Comparison of ENCODE assay signal across 23 cellular contexts in the genomic region with DNA sequence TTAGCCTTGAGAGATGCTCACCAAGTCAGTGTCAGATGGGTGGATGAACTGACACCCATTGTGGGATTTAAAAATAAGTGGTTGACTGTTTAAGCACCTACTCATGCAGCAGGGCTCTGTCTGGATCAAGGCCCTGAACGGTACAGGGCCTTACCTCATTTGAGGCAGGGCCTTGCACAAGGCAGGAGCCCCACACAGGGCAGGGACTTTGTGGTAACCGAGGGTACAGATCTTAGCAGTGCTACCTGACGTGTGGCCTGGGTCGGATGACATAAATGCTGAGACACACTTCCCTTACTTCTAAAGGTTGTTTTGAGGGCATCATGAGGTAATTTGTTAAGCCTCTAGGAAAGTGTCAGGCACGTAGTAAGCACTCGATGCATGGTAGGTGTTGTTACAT. TPM values are rescaled to one million over a fixed set of nuclear protein-coding genes. Genes with fewer than 3 reads are reported as not detected.
DNase-seq lines count a peak whose midpoint lies in the region; ATAC-seq, FAIRE-seq and TF ChIP-seq lines count a peak whose summit lies in the region.
"Had no signal": no experiment of that assay in that cellular context is flagged by ENCODE, and none has a peak within 500 bp of the region (broad histone marks: within the 10 kb centered on the region; RNA-seq: fewer than 3 reads in every experiment).

No MANE protein-coding gene starts in this region.

- peaks cover 4% of the 10 kb centered on the region for H3K36me3 Mint-ChIP-seq in activated naive CD8-positive, alpha-beta T cell treated with anti-CD3 and anti-CD28 coated beads, Interleukin-2, amount 10 ng/mL, durations not matched to agents 7 days and 5 days
- H3K36me3 Mint-ChIP-seq in activated naive CD8-positive, alpha-beta T cell treated with anti-CD3 and anti-CD28 coated beads for 36 hours, result peaks cover 13% of the 10 kb centered on the region

- peaks cover 7% of the 10 kb centered on the region for H3K27me3 Mint-ChIP-seq in activated naive CD8-positive, alpha-beta T cell treated with anti-CD3 and anti-CD28 coated beads, Interleukin-2, amount 10 ng/mL, durations not matched to agents 7 days and 5 days
- H3K27me3 Mint-ChIP-seq in activated naive CD8-positive, alpha-beta T cell treated with anti-CD3 and anti-CD28 coated beads for 36 hours, result no peaks in the 10 kb centered on the region
- H3K27me3 Mint-ChIP-seq: CD4-positive, alpha-beta T cell had no signal

- TF ChIP-seq CTCF in bronchial epithelial cell (IDR thresholded peaks at IDR 0.05; ENCODE audit: insufficient read depth, low read length, severe bottlenecking), result no peak

- H3K4me3 ChIP-seq in bronchial epithelial cell (ENCODE audit: low read depth, low read length), result no peak overlapping the region
- H3K4me3 ChIP-seq: BLaER1, Peyer's patch, SJSA1 had no signal

- H3K4me3 Mint-ChIP-seq in activated naive CD8-positive, alpha-beta T cell treated with anti-CD3 and anti-CD28 coated beads, Interleukin-2, amount 10 ng/mL, durations not matched to agents 7 days and 5 days, result no peak overlapping the region
- no peak overlapping the region for H3K4me3 Mint-ChIP-seq in activated naive CD8-positive, alpha-beta T cell treated with anti-CD3 and anti-CD28 coated beads for 36 hours
- H3K4me3 Mint-ChIP-seq: CD4-positive, alpha-beta T cell; HFFc6 had no signal

- H3K27ac Mint-ChIP-seq in activated naive CD8-positive, alpha-beta T cell treated with anti-CD3 and anti-CD28 coated beads, Interleukin-2, amount 10 ng/mL, durations not matched to agents 7 days and 5 days, result no peak overlapping the region
- H3K27ac Mint-ChIP-seq in activated naive CD8-positive, alpha-beta T cell treated with anti-CD3 and anti-CD28 coated beads for 36 hours, result no peak overlapping the region
- H3K27ac Mint-ChIP-seq: CD4-positive, alpha-beta T cell; HFFc6 had no signal

- peak; percentile 40 for FAIRE-seq in bronchial epithelial cell (lab: Jason Lieb, UNC)
- FAIRE-seq: GM12891 had no signal

- H3K27me3 ChIP-seq in bronchial epithelial cell (ENCODE audit: control insufficient read depth, insufficient read depth, low read length), result no peaks in the 10 kb centered on the region
- H3K27me3 ChIP-seq: BLaER1, Peyer's patch, SJSA1 had no signal

- peak; percentile 80 for DNase-seq in NK-92 treated with Interleukin-12 subunit alpha and Interleukin-12 subunit beta, amount 100 ng/mL, for 24 hours (lab: John Stamatoyannopoulos, UW)
- DNase-seq in NK-92 (lab: John Stamatoyannopoulos, UW; ENCODE audit: unreplicated experiment) (no peak), bronchial epithelial cell (ENCODE audit: low read depth) (no peak), DMS79 treated with DMSO at 0.1 percent for 48 hours (lab: John Stamatoyannopoulos, UW) (no peak)
- DNase-seq in activated naive CD8-positive, alpha-beta T cell treated with anti-CD3 and anti-CD28 coated beads, Interleukin-2, amount 10 ng/mL, durations not matched to agents 7 days and 5 days, result no peak
- DNase-seq in activated naive CD8-positive, alpha-beta T cell treated with anti-CD3 and anti-CD28 coated beads for 36 hours, result no peak
- DNase-seq: ACHN; CD4-positive, alpha-beta T cell; COR-L47; DMS 273 treated with DMSO at 0.1 percent for 48 hours; H7; HFFc6; NCI-H1092 treated with DMSO at 0.1 percent for 48 hours; NCI-H1436 treated with DMSO at 0.1 percent for 48 hours; NCI-H1930; NCI-H748 treated with DMSO at 0.1 percent for 48 hours; Peyer's patch had no signal

- POLR2A ChIA-PET in activated naive CD8-positive, alpha-beta T cell treated with anti-CD3 and anti-CD28 coated beads, Interleukin-2, amount 10 ng/mL, durations not matched to agents 7 days and 5 days (lab: Charles Lee), result no interaction called here

- peaks cover 17% of the 10 kb centered on the region for H3K4me1 Mint-ChIP-seq in activated naive CD8-positive, alpha-beta T cell treated with anti-CD3 and anti-CD28 coated beads, Interleukin-2, amount 10 ng/mL, durations not matched to agents 7 days and 5 days
- no peaks in the 10 kb centered on the region for H3K4me1 Mint-ChIP-seq in activated naive CD8-positive, alpha-beta T cell treated with anti-CD3 and anti-CD28 coated beads for 36 hours

- ATAC-seq in activated naive CD8-positive, alpha-beta T cell treated with anti-CD3 and anti-CD28 coated beads, Interleukin-2, amount 10 ng/mL, durations not matched to agents 7 days and 5 days (ENCODE audit: low read depth), result peak; percentile 87
- ATAC-seq in HG03457 (IDR thresholded peaks at IDR 0.05; ENCODE audit: unreplicated experiment) (no peak), HG02610 (IDR thresholded peaks at IDR 0.05; ENCODE audit: unreplicated experiment) (no peak)
- ATAC-seq: Right ventricle myocardium inferior had no signal

- peaks cover 1% of the 10 kb centered on the region for H3K36me3 ChIP-seq in bronchial epithelial cell (ENCODE audit: control insufficient read depth, insufficient read depth, low read length)
- H3K36me3 ChIP-seq: BLaER1, Peyer's patch, SJSA1 had no signal

- peaks cover 1% of the 10 kb centered on the region for H3K9me3 Mint-ChIP-seq in activated naive CD8-positive, alpha-beta T cell treated with anti-CD3 and anti-CD28 coated beads, Interleukin-2, amount 10 ng/mL, durations not matched to agents 7 days and 5 days
- peaks cover 7% of the 10 kb centered on the region for H3K9me3 Mint-ChIP-seq in activated naive CD8-positive, alpha-beta T cell treated with anti-CD3 and anti-CD28 coated beads for 36 hours
- H3K9me3 Mint-ChIP-seq: CD4-positive, alpha-beta T cell; HFFc6 had no signal

RNA-seq across cellular contexts. Expression of a gene that starts 59.5 kb away (rescaled TPM):
- total RNA-seq in activated naive CD8-positive, alpha-beta T cell treated with anti-CD3 and anti-CD28 coated beads, Interleukin-2, amount 10 ng/mL, durations not matched to agents 7 days and 5 days, result 1 to 10 TPM; 5.7 to 5.8 TPM
- total RNA-seq in activated naive CD8-positive, alpha-beta T cell treated with anti-CD3 and anti-CD28 coated beads for 36 hours, result 1 to 10 TPM; 6.6 to 7.5 TPM
- 42.1 and 53.4 TPM in 2 replicates for total RNA-seq in bronchial epithelial cell
